Comparison of ENCODE assay signal across 1 cellular context in the genomic region with DNA sequence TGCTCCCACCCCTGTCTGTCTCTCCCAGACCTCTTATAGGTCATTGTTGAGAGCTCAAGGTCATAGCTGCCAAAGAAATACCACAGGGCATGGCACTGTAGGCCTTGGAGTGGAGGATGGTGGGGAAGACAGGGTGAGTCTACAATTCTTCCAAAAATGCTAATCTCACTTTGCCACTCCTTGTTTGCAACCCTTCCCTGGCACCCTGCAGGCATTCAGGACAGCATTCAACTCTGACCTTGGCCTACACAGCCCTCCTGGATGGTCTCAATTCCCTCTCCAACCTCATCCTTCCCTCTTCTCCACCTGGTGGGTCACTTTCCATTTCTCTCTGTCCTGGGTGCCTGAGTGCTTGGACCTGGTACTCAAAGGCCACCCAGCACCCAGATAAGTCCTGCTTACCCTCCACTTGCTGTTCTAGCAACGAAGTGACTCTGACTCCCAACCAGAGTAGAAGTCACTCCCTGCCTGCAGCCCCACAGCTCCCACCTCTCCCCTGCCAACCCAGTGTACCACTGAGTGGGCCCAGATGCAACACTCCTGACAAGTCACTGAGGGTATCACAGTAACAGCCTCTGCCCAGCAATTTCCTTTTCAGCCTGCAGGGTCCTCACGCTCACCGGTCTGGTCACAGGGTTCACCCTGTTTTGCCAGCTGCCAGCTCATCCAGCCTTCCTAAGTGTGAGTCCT.
TF ChIP-seq lines count a peak whose summit lies in the region.

No MANE protein-coding gene starts in this region.

TF ChIP-seq in GM23338, 12 proteins besides CTCF, POLR2A, EP300 and RAD21 (continued from another document):
- TF ChIP-seq, protein P1, sequence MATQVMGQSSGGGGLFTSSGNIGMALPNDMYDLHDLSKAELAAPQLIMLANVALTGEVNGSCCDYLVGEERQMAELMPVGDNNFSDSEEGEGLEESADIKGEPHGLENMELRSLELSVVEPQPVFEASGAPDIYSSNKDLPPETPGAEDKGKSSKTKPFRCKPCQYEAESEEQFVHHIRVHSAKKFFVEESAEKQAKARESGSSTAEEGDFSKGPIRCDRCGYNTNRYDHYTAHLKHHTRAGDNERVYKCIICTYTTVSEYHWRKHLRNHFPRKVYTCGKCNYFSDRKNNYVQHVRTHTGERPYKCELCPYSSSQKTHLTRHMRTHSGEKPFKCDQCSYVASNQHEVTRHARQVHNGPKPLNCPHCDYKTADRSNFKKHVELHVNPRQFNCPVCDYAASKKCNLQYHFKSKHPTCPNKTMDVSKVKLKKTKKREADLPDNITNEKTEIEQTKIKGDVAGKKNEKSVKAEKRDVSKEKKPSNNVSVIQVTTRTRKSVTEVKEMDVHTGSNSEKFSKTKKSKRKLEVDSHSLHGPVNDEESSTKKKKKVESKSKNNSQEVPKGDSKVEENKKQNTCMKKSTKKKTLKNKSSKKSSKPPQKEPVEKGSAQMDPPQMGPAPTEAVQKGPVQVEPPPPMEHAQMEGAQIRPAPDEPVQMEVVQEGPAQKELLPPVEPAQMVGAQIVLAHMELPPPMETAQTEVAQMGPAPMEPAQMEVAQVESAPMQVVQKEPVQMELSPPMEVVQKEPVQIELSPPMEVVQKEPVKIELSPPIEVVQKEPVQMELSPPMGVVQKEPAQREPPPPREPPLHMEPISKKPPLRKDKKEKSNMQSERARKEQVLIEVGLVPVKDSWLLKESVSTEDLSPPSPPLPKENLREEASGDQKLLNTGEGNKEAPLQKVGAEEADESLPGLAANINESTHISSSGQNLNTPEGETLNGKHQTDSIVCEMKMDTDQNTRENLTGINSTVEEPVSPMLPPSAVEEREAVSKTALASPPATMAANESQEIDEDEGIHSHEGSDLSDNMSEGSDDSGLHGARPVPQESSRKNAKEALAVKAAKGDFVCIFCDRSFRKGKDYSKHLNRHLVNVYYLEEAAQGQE (IDR thresholded peaks at IDR 0.05; ENCODE audit: unreplicated experiment), result no peak
- no peak for TF ChIP-seq STAT1 (IDR thresholded peaks at IDR 0.05; ENCODE audit: unreplicated experiment)
- TF ChIP-seq, protein P2, sequence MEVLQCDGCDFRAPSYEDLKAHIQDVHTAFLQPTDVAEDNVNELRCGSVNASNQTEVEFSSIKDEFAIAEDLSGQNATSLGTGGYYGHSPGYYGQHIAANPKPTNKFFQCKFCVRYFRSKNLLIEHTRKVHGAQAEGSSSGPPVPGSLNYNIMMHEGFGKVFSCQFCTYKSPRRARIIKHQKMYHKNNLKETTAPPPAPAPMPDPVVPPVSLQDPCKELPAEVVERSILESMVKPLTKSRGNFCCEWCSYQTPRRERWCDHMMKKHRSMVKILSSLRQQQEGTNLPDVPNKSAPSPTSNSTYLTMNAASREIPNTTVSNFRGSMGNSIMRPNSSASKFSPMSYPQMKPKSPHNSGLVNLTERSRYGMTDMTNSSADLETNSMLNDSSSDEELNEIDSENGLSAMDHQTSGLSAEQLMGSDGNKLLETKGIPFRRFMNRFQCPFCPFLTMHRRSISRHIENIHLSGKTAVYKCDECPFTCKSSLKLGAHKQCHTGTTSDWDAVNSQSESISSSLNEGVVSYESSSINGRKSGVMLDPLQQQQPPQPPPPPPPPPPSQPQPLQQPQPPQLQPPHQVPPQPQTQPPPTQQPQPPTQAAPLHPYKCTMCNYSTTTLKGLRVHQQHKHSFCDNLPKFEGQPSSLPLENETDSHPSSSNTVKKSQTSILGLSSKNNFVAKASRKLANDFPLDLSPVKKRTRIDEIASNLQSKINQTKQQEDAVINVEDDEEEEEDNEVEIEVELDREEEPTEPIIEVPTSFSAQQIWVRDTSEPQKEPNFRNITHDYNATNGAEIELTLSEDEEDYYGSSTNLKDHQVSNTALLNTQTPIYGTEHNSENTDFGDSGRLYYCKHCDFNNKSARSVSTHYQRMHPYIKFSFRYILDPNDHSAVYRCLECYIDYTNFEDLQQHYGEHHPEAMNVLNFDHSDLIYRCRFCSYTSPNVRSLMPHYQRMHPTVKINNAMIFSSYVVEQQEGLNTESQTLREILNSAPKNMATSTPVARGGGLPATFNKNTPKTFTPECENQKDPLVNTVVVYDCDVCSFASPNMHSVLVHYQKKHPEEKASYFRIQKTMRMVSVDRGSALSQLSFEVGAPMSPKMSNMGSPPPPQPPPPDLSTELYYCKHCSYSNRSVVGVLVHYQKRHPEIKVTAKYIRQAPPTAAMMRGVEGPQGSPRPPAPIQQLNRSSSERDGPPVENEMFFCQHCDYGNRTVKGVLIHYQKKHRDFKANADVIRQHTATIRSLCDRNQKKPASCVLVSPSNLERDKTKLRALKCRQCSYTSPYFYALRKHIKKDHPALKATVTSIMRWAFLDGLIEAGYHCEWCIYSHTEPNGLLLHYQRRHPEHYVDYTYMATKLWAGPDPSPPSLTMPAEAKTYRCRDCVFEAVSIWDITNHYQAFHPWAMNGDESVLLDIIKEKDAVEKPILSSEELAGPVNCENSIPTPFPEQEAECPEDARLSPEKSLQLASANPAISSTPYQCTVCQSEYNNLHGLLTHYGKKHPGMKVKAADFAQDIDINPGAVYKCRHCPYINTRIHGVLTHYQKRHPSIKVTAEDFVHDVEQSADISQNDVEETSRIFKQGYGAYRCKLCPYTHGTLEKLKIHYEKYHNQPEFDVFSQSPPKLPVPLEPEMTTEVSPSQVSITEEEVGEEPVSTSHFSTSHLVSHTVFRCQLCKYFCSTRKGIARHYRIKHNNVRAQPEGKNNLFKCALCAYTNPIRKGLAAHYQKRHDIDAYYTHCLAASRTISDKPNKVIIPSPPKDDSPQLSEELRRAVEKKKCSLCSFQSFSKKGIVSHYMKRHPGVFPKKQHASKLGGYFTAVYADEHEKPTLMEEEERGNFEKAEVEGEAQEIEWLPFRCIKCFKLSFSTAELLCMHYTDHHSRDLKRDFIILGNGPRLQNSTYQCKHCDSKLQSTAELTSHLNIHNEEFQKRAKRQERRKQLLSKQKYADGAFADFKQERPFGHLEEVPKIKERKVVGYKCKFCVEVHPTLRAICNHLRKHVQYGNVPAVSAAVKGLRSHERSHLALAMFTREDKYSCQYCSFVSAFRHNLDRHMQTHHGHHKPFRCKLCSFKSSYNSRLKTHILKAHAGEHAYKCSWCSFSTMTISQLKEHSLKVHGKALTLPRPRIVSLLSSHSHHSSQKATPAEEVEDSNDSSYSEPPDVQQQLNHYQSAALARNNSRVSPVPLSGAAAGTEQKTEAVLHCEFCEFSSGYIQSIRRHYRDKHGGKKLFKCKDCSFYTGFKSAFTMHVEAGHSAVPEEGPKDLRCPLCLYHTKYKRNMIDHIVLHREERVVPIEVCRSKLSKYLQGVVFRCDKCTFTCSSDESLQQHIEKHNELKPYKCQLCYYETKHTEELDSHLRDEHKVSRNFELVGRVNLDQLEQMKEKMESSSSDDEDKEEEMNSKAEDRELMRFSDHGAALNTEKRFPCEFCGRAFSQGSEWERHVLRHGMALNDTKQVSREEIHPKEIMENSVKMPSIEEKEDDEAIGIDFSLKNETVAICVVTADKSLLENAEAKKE (CRISPR knock-in tag; IDR thresholded peaks at IDR 0.05), result no peak
TF ChIP-seq in GM23338: peak in this region for 0.
